Comparison of ENCODE assay signal across 1 cellular context in the genomic region with DNA sequence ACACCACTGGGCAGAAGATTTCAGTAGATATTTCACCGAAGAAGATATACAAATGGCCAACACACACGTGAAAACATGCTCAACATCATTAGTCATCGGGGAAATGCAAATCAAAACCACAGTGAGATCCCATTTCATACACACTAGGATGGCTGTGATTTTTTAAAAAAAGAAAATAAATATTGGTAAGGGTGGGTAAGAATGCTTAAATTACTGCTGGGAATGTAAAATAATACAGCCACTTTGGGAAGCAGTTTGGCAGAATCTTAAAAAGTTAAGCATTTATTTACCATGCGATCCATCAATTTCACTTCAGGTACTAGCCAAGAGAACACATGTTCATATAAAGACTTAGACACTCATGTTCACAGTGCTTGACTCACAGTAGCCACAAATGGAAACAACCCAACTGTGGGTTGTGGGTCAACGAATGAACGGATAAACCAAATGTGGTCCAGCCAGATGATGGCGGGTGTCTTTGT.
A peak's percentile ranks its signal among the peaks of the same experiment; 100 is the strongest.
TF ChIP-seq lines count a peak whose summit lies in the region.

No MANE protein-coding gene starts in this region.

TF ChIP-seq in IMR-90, 13 proteins besides CTCF, POLR2A, EP300 and RAD21 (continued from another document):
- TF ChIP-seq, protein P1, sequence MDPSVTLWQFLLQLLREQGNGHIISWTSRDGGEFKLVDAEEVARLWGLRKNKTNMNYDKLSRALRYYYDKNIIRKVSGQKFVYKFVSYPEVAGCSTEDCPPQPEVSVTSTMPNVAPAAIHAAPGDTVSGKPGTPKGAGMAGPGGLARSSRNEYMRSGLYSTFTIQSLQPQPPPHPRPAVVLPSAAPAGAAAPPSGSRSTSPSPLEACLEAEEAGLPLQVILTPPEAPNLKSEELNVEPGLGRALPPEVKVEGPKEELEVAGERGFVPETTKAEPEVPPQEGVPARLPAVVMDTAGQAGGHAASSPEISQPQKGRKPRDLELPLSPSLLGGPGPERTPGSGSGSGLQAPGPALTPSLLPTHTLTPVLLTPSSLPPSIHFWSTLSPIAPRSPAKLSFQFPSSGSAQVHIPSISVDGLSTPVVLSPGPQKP (IDR thresholded peaks at IDR 0.05; ENCODE audit: borderline replicate concordance, low read depth, low read length) = no peak
- TF ChIP-seq RFX5 (IDR thresholded peaks at IDR 0.05; ENCODE audit: low read depth, low read length) (no peak), MAZ (IDR thresholded peaks at IDR 0.05; ENCODE audit: borderline replicate concordance, low read depth, low read length) (no peak), USF2 (IDR thresholded peaks at IDR 0.05; ENCODE audit: low read depth, low read length) (no peak), SMC3 (IDR thresholded peaks at IDR 0.05; ENCODE audit: low read depth, low read length) (no peak), RCOR1 (IDR thresholded peaks at IDR 0.05; ENCODE audit: insufficient replicate concordance, low read length) (no peak), NFE2L2 (IDR thresholded peaks at IDR 0.05; ENCODE audit: low read depth, low read length) (no peak), MAFK (IDR thresholded peaks at IDR 0.05; ENCODE audit: low read depth, low read length) (no peak), CEBPB (IDR thresholded peaks at IDR 0.05; ENCODE audit: low read depth, low read length) (no peak), MXI1 (IDR thresholded peaks at IDR 0.05; ENCODE audit: borderline replicate concordance, low read depth, low read length) (0 out of 2 replicates have a peak, but pooled peaks have one; percentile 23)
